ENCODE assay signal across 8 cellular contexts in the genomic region with DNA sequence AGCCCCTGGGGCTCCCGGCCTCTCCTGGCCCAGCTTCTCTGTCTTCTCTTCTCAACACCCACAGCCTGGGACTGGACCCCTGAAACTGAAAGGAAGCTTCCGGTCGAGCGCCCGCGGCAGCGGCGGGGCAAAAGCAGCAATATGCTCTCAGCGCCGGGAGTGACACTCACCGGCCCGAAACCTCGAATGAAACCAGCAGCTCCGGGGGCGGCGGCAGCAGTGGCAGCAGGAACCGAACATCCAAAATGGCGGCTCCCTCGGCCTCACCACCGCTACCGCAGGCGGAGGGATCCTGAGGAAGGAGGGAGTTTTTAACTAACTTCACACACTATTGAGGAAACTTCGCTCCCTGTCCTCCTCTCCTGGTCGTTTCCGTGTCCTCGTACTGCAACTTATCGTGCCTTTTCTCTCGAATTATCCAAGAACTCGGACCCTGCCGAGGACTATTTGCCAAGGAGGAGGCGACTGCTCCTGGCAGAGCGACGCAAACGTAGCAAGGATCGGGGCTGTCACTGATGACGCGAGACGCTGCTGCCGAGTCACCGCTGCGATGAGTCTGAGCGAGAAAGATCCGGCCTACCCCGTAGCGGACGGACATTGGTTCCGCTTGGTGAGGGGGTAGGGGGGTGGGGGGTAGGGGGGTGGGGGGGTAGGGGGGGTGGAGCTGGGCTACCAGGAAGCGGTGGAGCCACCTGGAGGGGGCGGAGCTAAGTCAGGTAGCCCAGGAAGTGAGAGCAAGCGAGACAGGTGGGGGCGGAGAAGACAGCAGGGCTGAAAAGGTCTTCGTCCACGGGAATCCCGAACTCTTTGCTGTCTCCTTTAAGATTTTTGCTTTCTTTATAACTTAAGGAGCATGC. TPM values are rescaled to one million over a fixed set of nuclear protein-coding genes. Genes with fewer than 3 reads are reported as not detected.
DNase-seq lines count a peak whose midpoint lies in the region; ATAC-seq and TF ChIP-seq lines count a peak whose summit lies in the region.

A gene (minus strand): TSS at position 242 of the 857 bp plus-strand sequence. CDS start 19,355 bp downstream, outside the sequence.

- H3K27me3 Mint-ChIP-seq in IgD-negative memory B cell, result no peaks in the 10 kb centered on the region

- DNase-seq in DMS114 treated with DMSO at 0.1 percent for 48 hours (lab: John Stamatoyannopoulos, UW; ENCODE audit: unreplicated experiment) (peak; percentile 95), OCI-M1 (lab: John Stamatoyannopoulos, UW) (peak; percentile 97), activated T-cell treated with anti-CD3 and anti-CD28 coated beads for 24 hours (ENCODE audit: low read depth) (peak; percentile 88), epithelial cell of esophagus (ENCODE audit: low read depth) (peak; percentile 99)
- DNase-seq in stimulated activated CD8-positive, alpha-beta memory T cell treated with anti-CD3 and anti-CD28 coated beads, Interleukin-2, amount 100 ng/mL, for 48 hours (ENCODE audit: low read depth in 2 of 2), result peak; percentile 77 to 85

- ATAC-seq in GM21576 (IDR thresholded peaks at IDR 0.05; ENCODE audit: unreplicated experiment), result peak; percentile 74

- H3K4me1 Mint-ChIP-seq in IgD-negative memory B cell, result peaks cover 22 to 28% (median 26%) of the 10 kb centered on the region in 3 donors

- no peaks in the 10 kb centered on the region for H3K9me3 ChIP-seq in mononuclear cell (ENCODE audit: low read depth, low read length)

- H3K36me3 Mint-ChIP-seq in IgD-negative memory B cell, result no peaks in the 10 kb centered on the region

- peak within 1 kb of the TSS; percentile 82 for H3K4me3 ChIP-seq in epithelial cell of esophagus (ENCODE audit: low read length)
- peak within 1 kb of the TSS; percentile 98 for H3K4me3 ChIP-seq in mononuclear cell (ENCODE audit: low read length)

- H3K27me3 ChIP-seq in mononuclear cell (ENCODE audit: insufficient read depth, low read length), result no peaks in the 10 kb centered on the region

- H3K4me3 Mint-ChIP-seq in IgD-negative memory B cell, result peak within 1 kb of the TSS; percentile 93 to 99 (median 98)

- peaks cover 41% of the 10 kb centered on the region for H3K4me1 ChIP-seq in mononuclear cell (ENCODE audit: insufficient read depth, low read length)

- no peak for TF ChIP-seq CTCF in epithelial cell of esophagus (IDR thresholded peaks at IDR 0.05; ENCODE audit: insufficient read depth, low read depth, low read length, missing control alignments)

- peak within 1 kb of the TSS; percentile 99 to 100 (median 100) for H3K27ac Mint-ChIP-seq in IgD-negative memory B cell

- H3K9me3 Mint-ChIP-seq in IgD-negative memory B cell, result no peaks in the 10 kb centered on the region

RNA-seq across cellular contexts. Expression of the gene that starts here (rescaled TPM):
- polyA plus RNA-seq in IgD-negative memory B cell, result 13.7 TPM
- 223 TPM for total RNA-seq in mononuclear cell

Comparison
In these comparisons a context has a peak if more than half of its experiments do, and no peak if none do; other contexts are left out.
1. Peak in every context shown above with its lines: DNase-seq, ATAC-seq and H3K4me3 ChIP-seq.